8 cellular contexts compared by ENCODE assay signal in the genomic region with DNA sequence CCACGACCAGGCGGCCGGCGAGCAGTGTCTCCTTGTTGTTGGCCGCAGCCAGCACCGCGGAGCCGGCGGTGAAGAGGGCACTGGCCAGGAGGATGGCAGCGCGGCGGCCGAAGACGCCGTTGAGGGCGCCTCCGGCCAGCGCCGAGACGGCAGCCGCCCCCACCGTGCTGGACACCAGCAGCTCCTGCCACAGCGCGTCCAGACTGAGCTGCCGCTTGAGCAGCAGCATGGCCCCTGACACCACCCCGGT. TPM values are rescaled to one million over a fixed set of nuclear protein-coding genes. Genes with fewer than 3 reads are reported as not detected.
DNase-seq lines count a peak whose midpoint lies in the region; ATAC-seq, FAIRE-seq and TF ChIP-seq lines count a peak whose summit lies in the region.

No MANE protein-coding gene starts in this region.

- no peaks in the 10 kb centered on the region for H3K27me3 ChIP-seq in bronchial epithelial cell (ENCODE audit: control insufficient read depth, insufficient read depth, low read length)
- no peaks in the 10 kb centered on the region for H3K27me3 ChIP-seq in lung (ENCODE audit: control insufficient read depth, insufficient read depth)
- H3K27me3 ChIP-seq in upper lobe of right lung: no peaks in the 10 kb centered on the region

- intact Hi-C loops in upper lobe of right lung (cut with DNase I): loop anchor here (10.0 kb wide), 1 partner anchor 90 kb away; no protein-coding TSS in a partner anchor

- peak overlapping the region; percentile 79 for H3K4me3 Mint-ChIP-seq in stimulated activated naive CD8-positive, alpha-beta T cell treated with anti-CD3 and anti-CD28 coated beads, Interleukin-15, Interleukin-2, amounts not matched to agents 100 ng/mL and 50 ng/mL, for 24 hours
- H3K4me3 Mint-ChIP-seq in IgD-negative memory B cell: peak overlapping the region; percentile 79 to 95 (median 88)

- H3K27ac Mint-ChIP-seq in stimulated activated naive CD8-positive, alpha-beta T cell treated with anti-CD3 and anti-CD28 coated beads, Interleukin-15, Interleukin-2, amounts not matched to agents 100 ng/mL and 50 ng/mL, for 24 hours: no peak overlapping the region
- H3K27ac Mint-ChIP-seq in IgD-negative memory B cell: no peak overlapping the region

- no peaks in the 10 kb centered on the region for H3K9me3 ChIP-seq in lung (ENCODE audit: control insufficient read depth in 2 of 2, insufficient read depth in 1 of 2, low read length in 1 of 2)
- H3K9me3 ChIP-seq in upper lobe of right lung: no peaks in the 10 kb centered on the region

- 0% methylated on average over 26 of the region's 26 CpGs for WGBS in lung, 2 donors

- peaks cover 4 to 5% of the 10 kb centered on the region in 2 donors for H3K4me1 ChIP-seq in lung (ENCODE audit: control insufficient read depth in 2 of 2, insufficient read depth in 2 of 2, low read length in 2 of 2)
- peaks cover 8% of the 10 kb centered on the region for H3K4me1 ChIP-seq in upper lobe of right lung

- no peak for DNase-seq in stimulated activated naive CD8-positive, alpha-beta T cell treated with anti-CD3 and anti-CD28 coated beads, Interleukin-15, Interleukin-2, amounts not matched to agents 100 U/mL and 50 U/mL, for 24 hours
- peak; percentile 5 for DNase-seq in bronchial epithelial cell (ENCODE audit: low read depth)
- DNase-seq in lung (ENCODE audit: low spot score): peak; percentile 52
- DNase-seq in upper lobe of right lung: no peak
- no peak for DNase-seq in HK-2 (ENCODE audit: unreplicated experiment)
- DNase-seq in NCI-H446 treated with DMSO at 0.1 percent for 48 hours (lab: John Stamatoyannopoulos, UW): no peak

- no peak for ATAC-seq in stimulated activated naive CD8-positive, alpha-beta T cell treated with anti-CD3 and anti-CD28 coated beads, Interleukin-15, Interleukin-2, amounts not matched to agents 100 U/mL and 50 U/mL, for 24 hours
- peak; percentile 42 for ATAC-seq in lung (ENCODE audit: insufficient read depth, low FRiP score)
- ATAC-seq in upper lobe of right lung: peak; percentile 76

- H3K27ac ChIP-seq in lung (ENCODE audit: low read depth in 1 of 2, low read length in 1 of 2) (peak overlapping the region in 1 of 2 donors; percentile 81), upper lobe of right lung (peak overlapping the region; percentile 79)

- H3K4me3 ChIP-seq in bronchial epithelial cell (ENCODE audit: low read depth, low read length): peak overlapping the region; percentile 71
- H3K4me3 ChIP-seq in lung: peak overlapping the region; percentile 85
- H3K4me3 ChIP-seq in upper lobe of right lung: peak overlapping the region; percentile 81

- H3K27me3 Mint-ChIP-seq in stimulated activated naive CD8-positive, alpha-beta T cell treated with anti-CD3 and anti-CD28 coated beads, Interleukin-15, Interleukin-2, amounts not matched to agents 100 ng/mL and 50 ng/mL, for 24 hours: peaks cover 16% of the 10 kb centered on the region
- peaks cover 3% of the 10 kb centered on the region for H3K27me3 Mint-ChIP-seq in IgD-negative memory B cell

- H3K9me3 Mint-ChIP-seq in stimulated activated naive CD8-positive, alpha-beta T cell treated with anti-CD3 and anti-CD28 coated beads, Interleukin-15, Interleukin-2, amounts not matched to agents 100 ng/mL and 50 ng/mL, for 24 hours: no peaks in the 10 kb centered on the region
- H3K9me3 Mint-ChIP-seq in IgD-negative memory B cell: peaks cover 0 to 3% (median 0%) of the 10 kb centered on the region in 3 donors

- FAIRE-seq in bronchial epithelial cell (lab: Jason Lieb, UNC): no peak

- no peak for TF ChIP-seq CTCF in bronchial epithelial cell (IDR thresholded peaks at IDR 0.05; ENCODE audit: insufficient read depth, low read length, severe bottlenecking)
- TF ChIP-seq CTCF in lung (IDR thresholded peaks at IDR 0.05; ENCODE audit: control extremely low read depth, extremely low read depth): no peak
- TF ChIP-seq CTCF in upper lobe of right lung (IDR thresholded peaks at IDR 0.05): no peak

- peaks cover 5% of the 10 kb centered on the region for H3K36me3 Mint-ChIP-seq in stimulated activated naive CD8-positive, alpha-beta T cell treated with anti-CD3 and anti-CD28 coated beads, Interleukin-15, Interleukin-2, amounts not matched to agents 100 ng/mL and 50 ng/mL, for 24 hours (ENCODE audit: low read depth)
- no peaks in the 10 kb centered on the region for H3K36me3 Mint-ChIP-seq in IgD-negative memory B cell

- no peaks in the 10 kb centered on the region for H3K36me3 ChIP-seq in bronchial epithelial cell (ENCODE audit: control insufficient read depth, insufficient read depth, low read length)
- no peaks in the 10 kb centered on the region for H3K36me3 ChIP-seq in lung (ENCODE audit: control insufficient read depth in 2 of 2, insufficient read depth in 2 of 2, low read length in 2 of 2)
- H3K36me3 ChIP-seq in upper lobe of right lung: no peaks in the 10 kb centered on the region

- H3K4me1 Mint-ChIP-seq in stimulated activated naive CD8-positive, alpha-beta T cell treated with anti-CD3 and anti-CD28 coated beads, Interleukin-15, Interleukin-2, amounts not matched to agents 100 ng/mL and 50 ng/mL, for 24 hours (ENCODE audit: low read depth): peaks cover 43% of the 10 kb centered on the region
- peaks cover 13 to 26% (median 25%) of the 10 kb centered on the region in 3 donors for H3K4me1 Mint-ChIP-seq in IgD-negative memory B cell

RNA-seq across cellular contexts. Expression of a gene that starts 0.7 kb away (rescaled TPM):
- 0.99 TPM for polyA plus RNA-seq in IgD-negative memory B cell
- total RNA-seq in bronchial epithelial cell: 3.2 and 3.9 TPM in 2 replicates
- total RNA-seq in lung: 10 to 100 TPM; 11.6 to 21.4 TPM
- polyA plus RNA-seq in lung: 1 to 10 TPM; 3.2 TPM
- total RNA-seq in upper lobe of right lung: 11.3 TPM

Comparison
In these comparisons a context has a peak if more than half of its experiments do, and no peak if none do; other contexts are left out.
1. DNase-seq: peak in bronchial epithelial cell (single experiment) and lung (single experiment); none in stimulated activated naive CD8-positive, alpha-beta T cell treated with anti-CD3 and anti-CD28 coated beads, Interleukin-15, Interleukin-2, amounts not matched to agents 100 U/mL and 50 U/mL, for 24 hours (single experiment), upper lobe of right lung (single experiment), HK-2 (single experiment) and NCI-H446 treated with DMSO at 0.1 percent for 48 hours (single experiment).
2. Peak in every context shown above with its lines, with median percentiles within 50 percentile points of each other: H3K4me3 ChIP-seq.